Comparison of ENCODE assay signal across 1 cellular context in the genomic region with DNA sequence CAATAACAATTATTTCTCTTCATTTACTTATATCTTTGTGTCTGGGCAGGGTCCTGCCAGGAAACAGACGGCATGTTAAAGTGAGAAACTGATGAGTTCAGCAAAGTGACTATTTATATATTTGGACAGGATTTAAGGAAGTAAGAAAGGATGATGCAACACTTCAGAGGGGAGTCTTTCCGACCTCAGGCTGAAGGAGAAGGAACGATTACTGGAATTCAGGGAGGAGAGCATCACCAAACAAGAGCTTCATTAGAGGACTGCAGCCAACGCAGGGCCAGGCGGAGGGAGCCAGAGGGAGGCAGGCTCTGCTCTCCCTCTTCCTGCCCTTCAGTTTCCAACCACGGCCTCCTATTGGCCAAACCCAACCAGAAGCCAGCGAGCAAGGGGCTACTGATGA.
TF ChIP-seq lines count a peak whose summit lies in the region.

No MANE protein-coding gene starts in this region.

TF ChIP-seq in IMR-90, 13 proteins besides CTCF, POLR2A, EP300 and RAD21:
- TF ChIP-seq RCOR1 (IDR thresholded peaks at IDR 0.05; ENCODE audit: insufficient replicate concordance, low read length) (no peak), CEBPB (IDR thresholded peaks at IDR 0.05; ENCODE audit: low read depth, low read length) (peak; percentile 65; the same call in 1 of the 2 replicates), RFX5 (IDR thresholded peaks at IDR 0.05; ENCODE audit: low read depth, low read length) (no peak)
